Comparison of ENCODE assay signal across 25 cellular contexts in genomic region chr17:34445145-34445544, GRCh38.
DNase-seq lines count a peak whose midpoint lies in the region; ATAC-seq, FAIRE-seq and TF ChIP-seq lines count a peak whose summit lies in the region.
"Had no signal": no experiment of that assay in that cellular context is flagged by ENCODE, and none has a peak within 500 bp of the region (broad histone marks: within the 10 kb centered on the region; RNA-seq: fewer than 3 reads in every experiment).

No MANE protein-coding gene starts in this region.

- H3K4me2 ChIP-seq in BLaER1 = no peak overlapping the region
- 0 out of 2 replicates have a peak overlapping the region, but pooled peaks have one; percentile 39 for H3K4me2 ChIP-seq in KMS-11
- H3K4me2 ChIP-seq in H1 (ENCODE audit: insufficient read depth in 1 of 2, low read depth in 2 of 2, low read length in 2 of 2) = no peak overlapping the region

- TF ChIP-seq CTCF in right atrium auricular region (IDR thresholded peaks at IDR 0.05) (no peak), KMS-11 (conservative IDR thresholded peaks at IDR 0.05; ENCODE audit: low read depth, low read length) (no peak), H1 (IDR thresholded peaks at IDR 0.05; ENCODE audit: control extremely low read depth in 1 of 3, insufficient read depth in 1 of 3, low read depth in 1 of 3, low read length in 3 of 3) (no peak)

- no peak overlapping the region for H3K4me3 Mint-ChIP-seq in activated CD4-positive, alpha-beta memory T cell treated with anti-CD3 and anti-CD28 coated beads, Interleukin-2, amount 10 ng/mL, durations not matched to agents 7 days and 5 days
- H3K4me3 Mint-ChIP-seq: CD4-positive, alpha-beta T cell; CD8-positive, alpha-beta T cell had no signal

- H3K56ac ChIP-seq in H1 (replicated peaks; ENCODE audit: insufficient read length, low read depth, low read length) = no peak overlapping the region

- no peak overlapping the region for H3K18ac ChIP-seq in H1 (ENCODE audit: extremely low read depth, low read length)

- WGBS in H1 (ENCODE audit: extremely low coverage in 1 of 2, insufficient coverage in 1 of 2, insufficient read length in 1 of 2, insufficient replicate concordance in 2 of 2, low coverage in 1 of 2, low lambda C conversion rate in 2 of 2, missing lambda C conversion rate in 1 of 2), 2 experiments = 92% methylated on average over 11 of the region's 11 CpGs; no CpG with 5 or more reads in 1 of the 2 experiments

- H2BK5ac ChIP-seq in H1 (ENCODE audit: low read depth, low read length) = no peak overlapping the region

- no peak overlapping the region for H3K4ac ChIP-seq in H1 (replicated peaks; ENCODE audit: insufficient read length, low read depth, low read length)

- H4K8ac ChIP-seq in H1 (ENCODE audit: extremely low read depth, insufficient read depth, low read length) = no peak overlapping the region

- H3K23me2 ChIP-seq in H1 (ENCODE audit: low read depth, low read length) = no peaks in the 10 kb centered on the region

- POLR2A ChIA-PET in H1 (lab: Charles Lee; ENCODE audit: partially characterized antibody) = interaction anchor here (1.1 to 1.3 kb wide), 2 partner anchors 9 to 43 kb away, joined by 3 read pairs; no protein-coding TSS in a partner anchor
- POLR2A ChIA-PET in activated CD4-positive, alpha-beta memory T cell treated with anti-CD3 and anti-CD28 coated beads, Interleukin-2, amount 10 ng/mL, durations not matched to agents 7 days and 5 days (lab: Charles Lee) = no interaction called here

- no peak overlapping the region for H2BK120ac ChIP-seq in H1 (replicated peaks; ENCODE audit: low read depth, low read length)

- no peak overlapping the region for H2AK5ac ChIP-seq in H1 (ENCODE audit: low read depth, low read length)

- H3K27me3 ChIP-seq in right atrium auricular region (no peaks in the 10 kb centered on the region), BLaER1 (no peaks in the 10 kb centered on the region), KMS-11 (ENCODE audit: insufficient read depth, low read depth) (no peaks in the 10 kb centered on the region), H1 (replicated peaks in 1 of 4; ENCODE audit: control insufficient read depth in 3 of 4, extremely low read depth in 1 of 4, insufficient read depth in 3 of 4, low read length in 3 of 4) (no peaks in the 10 kb centered on the region)
- H3K27me3 ChIP-seq: BLaER1 treated with 17β-estradiol and CSF1 and Interleukin-3, amounts not matched to agents 10 nM and 100 nM had no signal

- H2AFZ ChIP-seq in KMS-11 (ENCODE audit: low read depth) = no peak overlapping the region; the same call in 1 of the 2 replicates
- no peak overlapping the region for H2AFZ ChIP-seq in H1 (ENCODE audit: low read length)

- ATAC-seq in Right ventricle myocardium inferior (no peak), HG02623 (IDR thresholded peaks at IDR 0.05; ENCODE audit: unreplicated experiment) (no peak), GM21360 (IDR thresholded peaks at IDR 0.05; ENCODE audit: unreplicated experiment) (no peak)
- ATAC-seq: CD8-positive, alpha-beta T cell; GM12878 had no signal

- FAIRE-seq in H1 (lab: Jason Lieb, UNC) = no peak
- FAIRE-seq: A204.1, D721Med, GM12878, GM12892, GM18507 had no signal

- peak; percentile 21 for DNase-seq in Right ventricle myocardium inferior (ENCODE audit: missing footprints)
- DNase-seq in right atrium auricular region (ENCODE audit: low spot score) = no peak
- DNase-seq in H1 (ENCODE audit: low read depth in 1 of 2, low spot score in 2 of 2) = no peak
- no peak for DNase-seq in activated CD4-positive, alpha-beta memory T cell treated with anti-CD3 and anti-CD28 coated beads, Interleukin-2, amount 10 ng/mL, durations not matched to agents 7 days and 5 days
- DNase-seq: 8988T; ACHN; BE2C; Caco-2; Calu3; CD4-positive, alpha-beta T cell; CD8-positive, alpha-beta T cell; DND-41; EL; GDM1 had no signal

- H4K91ac ChIP-seq in H1 (replicated peaks; ENCODE audit: insufficient read length, low read length) = no peak overlapping the region

- H3K79me1 ChIP-seq in H1 (ENCODE audit: low read depth, low read length) = no peaks in the 10 kb centered on the region

- CTCF ChIA-PET in H1 (lab: Charles Lee; ENCODE audit: partially characterized antibody) = interaction anchor here (0.7 to 7.3 kb wide), 23 partner anchors 9 to 449 kb away, joined by 3 to 95 read pairs (median 4); no protein-coding TSS in a partner anchor
- CTCF ChIA-PET in activated CD4-positive, alpha-beta memory T cell treated with anti-CD3 and anti-CD28 coated beads, Interleukin-2, amount 10 ng/mL, durations not matched to agents 7 days and 5 days (lab: Charles Lee) = no interaction called here

- no peak for TF ChIP-seq POLR2A in H1 (IDR thresholded peaks at IDR 0.05; ENCODE audit: control extremely low read depth in 1 of 2, low read depth in 2 of 2, low read length in 2 of 2)

- H3K79me2 ChIP-seq in KMS-11 (ENCODE audit: insufficient read depth, low read depth) (no peaks in the 10 kb centered on the region), H1 (ENCODE audit: control insufficient read depth in 1 of 2, insufficient read depth in 2 of 2, low read length in 2 of 2) (no peaks in the 10 kb centered on the region)

- no peak overlapping the region for H2BK12ac ChIP-seq in H1 (ENCODE audit: low read depth, low read length)

- no peak overlapping the region for H3K23ac ChIP-seq in H1 (ENCODE audit: insufficient read length)

- H3K27ac ChIP-seq in right atrium auricular region (no peak overlapping the region), BLaER1 (no peak overlapping the region), KMS-11 (no peak overlapping the region), H1 (ENCODE audit: low read depth, low read length) (no peak overlapping the region)
- H3K27ac ChIP-seq: BLaER1 treated with 17β-estradiol and CSF1 and Interleukin-3, amounts not matched to agents 10 nM and 100 nM; C4-2B had no signal

- H3K9ac ChIP-seq in BLaER1 (0 out of 2 replicates have a peak overlapping the region, but pooled peaks have one; percentile 24), KMS-11 (no peak overlapping the region), H1 (replicated peaks in 1 of 4; ENCODE audit: extremely low read depth in 1 of 4, low read depth in 3 of 4, low read length in 3 of 4) (no peak overlapping the region)
- H3K9ac ChIP-seq: BLaER1 treated with 17β-estradiol and CSF1 and Interleukin-3, amounts not matched to agents 10 nM and 100 nM had no signal

- TF ChIP-seq EP300 in H1 (IDR thresholded peaks at IDR 0.05; ENCODE audit: borderline replicate concordance in 1 of 2, low read depth in 2 of 2, low read length in 2 of 2) = no peak

- H3K4me3 ChIP-seq in right atrium auricular region (no peak overlapping the region), BLaER1 (no peak overlapping the region), KMS-11 (IDR thresholded peaks at IDR 0.05; ENCODE audit: insufficient read depth, low read depth, low read length) (no peak overlapping the region), H1 (ENCODE audit: extremely low read depth in 1 of 4, insufficient read depth in 2 of 4, low read depth in 3 of 4, low read length in 4 of 4) (no peak overlapping the region)
- H3K4me3 ChIP-seq: BLaER1 treated with 17β-estradiol and CSF1 and Interleukin-3, amounts not matched to agents 10 nM and 100 nM; GM12878 had no signal

- H4K20me1 ChIP-seq in BLaER1 = no peaks in the 10 kb centered on the region; the same call in 1 of the 2 replicates
- no peaks in the 10 kb centered on the region for H4K20me1 ChIP-seq in KMS-11 (ENCODE audit: insufficient read depth)
- H4K20me1 ChIP-seq in H1 (replicated peaks in 1 of 2; ENCODE audit: control insufficient read depth in 1 of 2, insufficient read depth in 2 of 2, low read length in 2 of 2) = no peaks in the 10 kb centered on the region
- H4K20me1 ChIP-seq: BLaER1 treated with 17β-estradiol and CSF1 and Interleukin-3, amounts not matched to agents 10 nM and 100 nM had no signal

- H2BK15ac ChIP-seq in H1 (ENCODE audit: low read length) = 0 out of 2 replicates have a peak overlapping the region, but pooled peaks have one; percentile 61

- no peaks in the 10 kb centered on the region for H3K4me1 ChIP-seq in right atrium auricular region
- H3K4me1 ChIP-seq in BLaER1 = no peaks in the 10 kb centered on the region
- H3K4me1 ChIP-seq in KMS-11 (ENCODE audit: low read depth, poor library complexity, severe bottlenecking) = peaks cover 16% of the 10 kb centered on the region
- H3K4me1 ChIP-seq in H1 (replicated peaks in 1 of 4; ENCODE audit: control insufficient read depth in 3 of 4, insufficient read depth in 4 of 4, low read length in 3 of 4) = peaks cover 0 to 4% (median under 1%) of the 10 kb centered on the region in 4 experiments; a peak in 1 of 7 replicates
- H3K4me1 ChIP-seq: BE2C, Caco-2 had no signal

- H3K36me3 ChIP-seq in right atrium auricular region = no peaks in the 10 kb centered on the region
- no peaks in the 10 kb centered on the region for H3K36me3 ChIP-seq in BLaER1
- H3K36me3 ChIP-seq in KMS-11 (ENCODE audit: insufficient read depth) = no peaks in the 10 kb centered on the region
- no peaks in the 10 kb centered on the region for H3K36me3 ChIP-seq in H1 (ENCODE audit: control insufficient read depth in 2 of 4, insufficient read depth in 4 of 4, low read length in 3 of 4)
- H3K36me3 ChIP-seq: BE2C; BLaER1 treated with 17β-estradiol and CSF1 and Interleukin-3, amounts not matched to agents 10 nM and 100 nM had no signal

- intact Hi-C loops in Right ventricle myocardium inferior (cut with DNase I) = loop anchor here (2.0 kb wide), 1 partner anchor 194 kb away; no protein-coding TSS in a partner anchor

- H3K14ac ChIP-seq in H1 (ENCODE audit: insufficient read length) = no peak overlapping the region

- H3K4me1 Mint-ChIP-seq in activated CD4-positive, alpha-beta memory T cell treated with anti-CD3 and anti-CD28 coated beads, Interleukin-2, amount 10 ng/mL, durations not matched to agents 7 days and 5 days = no peaks in the 10 kb centered on the region

- H3K27ac Mint-ChIP-seq in activated CD4-positive, alpha-beta memory T cell treated with anti-CD3 and anti-CD28 coated beads, Interleukin-2, amount 10 ng/mL, durations not matched to agents 7 days and 5 days = no peak overlapping the region
- H3K27ac Mint-ChIP-seq: CD4-positive, alpha-beta T cell; CD8-positive, alpha-beta T cell had no signal

- no peak for TF ChIP-seq RAD21 in H1 (IDR thresholded peaks at IDR 0.05 in 1 of 2, conservative IDR thresholded peaks at IDR 0.05 in 1 of 2; ENCODE audit: low read depth in 2 of 2, low read length in 2 of 2)

- H3K9me3 Mint-ChIP-seq in activated CD4-positive, alpha-beta memory T cell treated with anti-CD3 and anti-CD28 coated beads, Interleukin-2, amount 10 ng/mL, durations not matched to agents 7 days and 5 days = no peaks in the 10 kb centered on the region
- H3K9me3 Mint-ChIP-seq: CD4-positive, alpha-beta T cell; CD8-positive, alpha-beta T cell had no signal

- H3K9me3 ChIP-seq in right atrium auricular region (no peaks in the 10 kb centered on the region), BLaER1 (no peaks in the 10 kb centered on the region), H1 (ENCODE audit: insufficient read depth in 2 of 2, low read depth in 1 of 2, low read length in 1 of 2) (no peaks in the 10 kb centered on the region)
- H3K9me3 ChIP-seq: BE2C; BLaER1 treated with 17β-estradiol and CSF1 and Interleukin-3, amounts not matched to agents 10 nM and 100 nM; Caco-2 had no signal

- no peak overlapping the region for H2BK20ac ChIP-seq in H1 (ENCODE audit: low read length)

- H4K5ac ChIP-seq in H1 (ENCODE audit: insufficient read length, low read depth, low read length) = no peak overlapping the region

- no peaks in the 10 kb centered on the region for H3K36me3 Mint-ChIP-seq in activated CD4-positive, alpha-beta memory T cell treated with anti-CD3 and anti-CD28 coated beads, Interleukin-2, amount 10 ng/mL, durations not matched to agents 7 days and 5 days (ENCODE audit: low read depth)
- H3K36me3 Mint-ChIP-seq: CD8-positive, alpha-beta T cell had no signal

- H3K27me3 Mint-ChIP-seq in activated CD4-positive, alpha-beta memory T cell treated with anti-CD3 and anti-CD28 coated beads, Interleukin-2, amount 10 ng/mL, durations not matched to agents 7 days and 5 days = peaks cover 26% of the 10 kb centered on the region
